27 cellular contexts compared by ENCODE assay signal in genomic region chr1:111762332-111762731, GRCh38. TPM values are rescaled to one million over a fixed set of nuclear protein-coding genes. Genes with fewer than 3 reads are reported as not detected.
"Had no signal": no experiment of that assay in that cellular context is flagged by ENCODE, and none has a peak within 500 bp of the region (broad histone marks: within the 10 kb centered on the region; RNA-seq: fewer than 3 reads in every experiment).

No MANE protein-coding gene starts in this region.

- H3K27ac Mint-ChIP-seq: mesothelial cell of epicardium, nephron, neural progenitor cell, progenitor cell of endocrine pancreas had no signal

- H3K9me3 Mint-ChIP-seq: mesothelial cell of epicardium; naive thymus-derived CD4-positive, alpha-beta T cell; nephron; neural progenitor cell had no signal

- H3K4me3 ChIP-seq: dorsolateral prefrontal cortex, gastrocnemius medialis, lower lobe of right lung, mucosa of descending colon, neural progenitor cell, right lobe of liver, smooth muscle cell, stomach, thoracic aorta, tibial nerve, upper lobe of left lung had no signal

- H2AFZ ChIP-seq: neural progenitor cell, parathyroid adenoma had no signal

- H3K4me2 ChIP-seq: neural progenitor cell, smooth muscle cell had no signal

- H3K27me3 Mint-ChIP-seq: naive thymus-derived CD4-positive, alpha-beta T cell; progenitor cell of endocrine pancreas had no signal

- H3K4me1 ChIP-seq: neural progenitor cell, parathyroid adenoma had no signal

- H3K27me3 ChIP-seq: dorsolateral prefrontal cortex, gastrocnemius medialis, neural progenitor cell, right lobe of liver, stomach, tibial nerve, upper lobe of left lung had no signal

- H3K9me3 ChIP-seq: gastrocnemius medialis, lower lobe of right lung, mucosa of descending colon, right lobe of liver, stomach, thoracic aorta, tibial nerve, upper lobe of left lung had no signal

- DNase-seq: dorsolateral prefrontal cortex; effector CD4-positive, alpha-beta T cell; foreskin fibroblast; gastrocnemius medialis; head of caudate nucleus; left ventricle myocardium superior; lower lobe of right lung; mucosa of descending colon; naive thymus-derived CD4-positive, alpha-beta T cell; right lobe of liver; stimulated activated CD4-positive, alpha-beta T cell treated with anti-CD3 and anti-CD28 coated beads, Interleukin-12 subunit alpha, Interleukin-12 subunit beta, amount 100 ng/mL, for 4 hours; stimulated activated CD4-positive, alpha-beta T cell treated with anti-CD3 and anti-CD28 coated beads, Interleukin-1b, Interleukin-23, amount 100 ng/mL, for 48 hours; stimulated activated CD4-positive, alpha-beta T cell treated with anti-CD3 and anti-CD28 coated beads, Interleukin-4, amount 100 ng/mL, for 1 hour; stimulated activated CD8-positive, alpha-beta memory T cell treated with anti-CD3 and anti-CD28 coated beads, Interleukin-4, amount 100 ng/mL, for 48 hours; stimulated activated naive CD4-positive, alpha-beta T cell treated with Interleukin-2 at 50 U/mL for 16 hours; stomach; upper lobe of left lung had no signal

- ATAC-seq: esophagus mucosa; gastrocnemius medialis; left ventricle myocardium superior; lower lobe of right lung; mucosa of descending colon; naive thymus-derived CD4-positive, alpha-beta T cell had no signal

- H3K79me2 ChIP-seq: parathyroid adenoma had no signal

- H3K9ac ChIP-seq: neural progenitor cell, parathyroid adenoma had no signal

- H3K27ac ChIP-seq: epithelial cell of prostate, gastrocnemius medialis, lower lobe of right lung, neural progenitor cell, parathyroid adenoma, right lobe of liver, stomach, thoracic aorta, tibial nerve, upper lobe of left lung had no signal

- H3K4me3 Mint-ChIP-seq: mesothelial cell of epicardium; naive thymus-derived CD4-positive, alpha-beta T cell; nephron; neural progenitor cell had no signal

RNA-seq across cellular contexts. Expression of gene INKA2, which starts 23.1 kb away (rescaled TPM):
- total RNA-seq: smooth muscle cell had no signal
- polyA plus RNA-seq: naive thymus-derived CD4-positive, alpha-beta T cell had no signal
